Comparison of ENCODE assay signal across 9 cellular contexts in genomic region chr2:10278029-10278762, GRCh38. TPM values are rescaled to one million over a fixed set of nuclear protein-coding genes. Genes with fewer than 3 reads are reported as not detected.
A peak's percentile ranks its signal among the peaks of the same experiment; 100 is the strongest.
DNase-seq lines count a peak whose midpoint lies in the region; ATAC-seq and TF ChIP-seq lines count a peak whose summit lies in the region.
"Had no signal": no experiment of that assay in that cellular context is flagged by ENCODE, and none has a peak within 500 bp of the region (broad histone marks: within the 10 kb centered on the region; RNA-seq: fewer than 3 reads in every experiment).

No MANE protein-coding gene starts in this region.

- ATAC-seq in right lobe of liver (peak; percentile 60 to 79 (median 72)), HG02973 (IDR thresholded peaks at IDR 0.05; ENCODE audit: unreplicated experiment) (no peak)

- H2AFZ ChIP-seq in SK-N-SH (ENCODE audit: low read depth), result no peak overlapping the region

- no peaks in the 10 kb centered on the region for H3K9me3 ChIP-seq in adrenal gland (replicated peaks in 1 of 3)
- no peaks in the 10 kb centered on the region for H3K9me3 ChIP-seq in right lobe of liver
- no peaks in the 10 kb centered on the region for H3K9me3 ChIP-seq in thyroid gland
- no peaks in the 10 kb centered on the region for H3K9me3 ChIP-seq in SK-N-SH

- no peak overlapping the region for H3K9ac ChIP-seq in SK-N-SH

- H3K9me2 ChIP-seq in SK-N-SH, result no peaks in the 10 kb centered on the region

- TF ChIP-seq RAD21 in SK-N-SH (IDR thresholded peaks at IDR 0.05; ENCODE audit: low read length), result no peak

- no peaks in the 10 kb centered on the region for H3F3A ChIP-seq in SK-N-SH (replicated peaks; ENCODE audit: insufficient read depth)

- no peaks in the 10 kb centered on the region for H3K9me3 Mint-ChIP-seq in activated T-cell treated with anti-CD3 and anti-CD28 coated beads, Interleukin-2, amount 50 U/mL, for 24 hours

- DNase-seq in activated T-cell treated with anti-CD3 and anti-CD28 coated beads, Interleukin-2, amount 50 U/mL, for 24 hours, result no peak
- no peak for DNase-seq in activated T-cell treated with anti-CD3 and anti-CD28 coated beads, Interleukin-2, amount 50 U/mL, for 1 hour
- DNase-seq in adrenal gland, result peak in 6 of 7 donors; percentile 58 to 84 (median 66)
- DNase-seq in right lobe of liver, result peak; percentile 69 to 75 (median 70)
- peak; percentile 81 to 86 for DNase-seq in thyroid gland
- no peak for DNase-seq in SK-N-SH
- no peak for DNase-seq in GOT3 (lab: John Stamatoyannopoulos, UW)
- DNase-seq: CD4-positive, CD25-positive, alpha-beta regulatory T cell had no signal

- peaks cover 20% of the 10 kb centered on the region for H3K4me1 Mint-ChIP-seq in activated T-cell treated with anti-CD3 and anti-CD28 coated beads, Interleukin-2, amount 50 U/mL, for 24 hours (ENCODE audit: low read depth)

- CTCF ChIA-PET in SK-N-SH (lab: Yijun Ruan, JAX), result interaction anchor here (0.7 to 1.3 kb wide), 2 partner anchors 8 to 19 kb away, joined by 3 to 4 read pairs; no protein-coding TSS in a partner anchor

- intact Hi-C loops in adrenal gland (cut with DNase I) (no loop called here), right lobe of liver (cut with DNase I) (loop anchor here in 1 of 2 donors (10.0 kb wide), 1 partner anchor 153 kb away; the partner anchor contains the start of gene RRM2), thyroid gland (cut with DNase I) (no loop called here)

- H3K4me1 ChIP-seq in adrenal gland (replicated peaks in 1 of 2), result peaks cover 8 to 10% of the 10 kb centered on the region in 2 donors
- no peaks in the 10 kb centered on the region for H3K4me1 ChIP-seq in right lobe of liver
- H3K4me1 ChIP-seq in thyroid gland, result peaks cover 7 to 16% of the 10 kb centered on the region in 2 donors
- peaks cover 2 to 8% of the 10 kb centered on the region in 2 experiments; a peak in 2 of 4 replicates for H3K4me1 ChIP-seq in SK-N-SH (ENCODE audit: control insufficient read depth in 1 of 2, insufficient read depth in 2 of 2, low read depth in 1 of 2, low read length in 1 of 2)

- H3K36me3 ChIP-seq in adrenal gland (replicated peaks in 1 of 2) (no peaks in the 10 kb centered on the region), right lobe of liver (no peaks in the 10 kb centered on the region), thyroid gland (no peaks in the 10 kb centered on the region), SK-N-SH (replicated peaks in 1 of 2; ENCODE audit: control insufficient read depth in 1 of 2, insufficient read depth in 2 of 2, low read length in 1 of 2) (no peaks in the 10 kb centered on the region)

- no peak for TF ChIP-seq EP300 in SK-N-SH (IDR thresholded peaks at IDR 0.05; ENCODE audit: borderline replicate concordance in 1 of 2, low read depth in 1 of 2, low read length in 1 of 2)

- peak overlapping the region in 2 of 5 donors; percentile 42 to 74 for H3K27ac ChIP-seq in adrenal gland
- H3K27ac ChIP-seq in right lobe of liver, result peak overlapping the region in 1 of 3 donors; percentile 64
- peak overlapping the region in 1 of 3 donors; percentile 31 for H3K27ac ChIP-seq in thyroid gland
- no peak overlapping the region for H3K27ac ChIP-seq in SK-N-SH (ENCODE audit: low read depth in 2 of 2, low read length in 1 of 2)

- 53 to 72% (median 62%) methylated on average over 19 of the region's 19 CpGs for WGBS in adrenal gland, 4 donors
- 48% methylated on average over 19 of the region's 19 CpGs for WGBS in right lobe of liver (ENCODE audit: insufficient coverage, low coverage, low lambda C conversion rate, missing lambda C conversion rate)
- WGBS in thyroid gland, 2 donors, result 52 to 53% methylated on average over 18 to 19 of the region's 19 CpGs
- WGBS in SK-N-SH (ENCODE audit: low lambda C conversion rate), result 77% methylated on average over 19 of the region's 19 CpGs

- H3K27me3 Mint-ChIP-seq in activated T-cell treated with anti-CD3 and anti-CD28 coated beads, Interleukin-2, amount 50 U/mL, for 24 hours, result no peaks in the 10 kb centered on the region
- H3K27me3 Mint-ChIP-seq: CD4-positive, CD25-positive, alpha-beta regulatory T cell had no signal

- TF ChIP-seq POLR2A in adrenal gland (IDR thresholded peaks at IDR 0.05), result no peak
- no peak for TF ChIP-seq POLR2A in right lobe of liver (IDR thresholded peaks at IDR 0.05)
- no peak for TF ChIP-seq POLR2A in thyroid gland (IDR thresholded peaks at IDR 0.05)

- no peaks in the 10 kb centered on the region for H3K36me3 Mint-ChIP-seq in activated T-cell treated with anti-CD3 and anti-CD28 coated beads, Interleukin-2, amount 50 U/mL, for 24 hours (ENCODE audit: low read depth)
- H3K36me3 Mint-ChIP-seq: CD4-positive, CD25-positive, alpha-beta regulatory T cell had no signal

- H3K4me3 ChIP-seq in adrenal gland, result no peak overlapping the region
- no peak overlapping the region for H3K4me3 ChIP-seq in right lobe of liver
- no peak overlapping the region for H3K4me3 ChIP-seq in thyroid gland (replicated peaks in 1 of 3)
- H3K4me3 ChIP-seq in SK-N-SH (ENCODE audit: low read depth in 2 of 2, low read length in 1 of 2), result no peak overlapping the region

- TF ChIP-seq CTCF in adrenal gland (IDR thresholded peaks at IDR 0.05) (no peak), right lobe of liver (IDR thresholded peaks at IDR 0.05) (no peak), thyroid gland (IDR thresholded peaks at IDR 0.05) (no peak), SK-N-SH (IDR thresholded peaks at IDR 0.05) (no peak)

- no peak overlapping the region for H3K4me2 ChIP-seq in SK-N-SH

- H3K79me2 ChIP-seq in SK-N-SH (ENCODE audit: insufficient read depth), result no peaks in the 10 kb centered on the region

- no peaks in the 10 kb centered on the region for H4K20me1 ChIP-seq in SK-N-SH (ENCODE audit: insufficient read depth)

- H3K4me3 Mint-ChIP-seq in activated T-cell treated with anti-CD3 and anti-CD28 coated beads, Interleukin-2, amount 50 U/mL, for 24 hours, result no peak overlapping the region

- H3K27ac Mint-ChIP-seq in activated T-cell treated with anti-CD3 and anti-CD28 coated beads, Interleukin-2, amount 50 U/mL, for 24 hours, result peak overlapping the region; percentile 45

- POLR2A ChIA-PET in SK-N-SH (lab: Yijun Ruan, JAX), result no interaction called here

- H3K27me3 ChIP-seq in adrenal gland, result no peaks in the 10 kb centered on the region
- no peaks in the 10 kb centered on the region for H3K27me3 ChIP-seq in right lobe of liver
- no peaks in the 10 kb centered on the region for H3K27me3 ChIP-seq in thyroid gland
- H3K27me3 ChIP-seq in SK-N-SH (ENCODE audit: insufficient read depth), result no peaks in the 10 kb centered on the region

TF ChIP-seq in SK-N-SH, 30 proteins besides CTCF, POLR2A, EP300 and RAD21:
- TF ChIP-seq GATA2 (CRISPR knock-in tag; IDR thresholded peaks at IDR 0.05) (no peak), PBX3 (IDR thresholded peaks at IDR 0.05) (no peak), JUND (IDR thresholded peaks at IDR 0.05) (no peak), RCOR1 (IDR thresholded peaks at IDR 0.05; ENCODE audit: low read length) (no peak), MAX (IDR thresholded peaks at IDR 0.05; ENCODE audit: low read depth) (no peak), TAF1 (IDR thresholded peaks at IDR 0.05; ENCODE audit: borderline replicate concordance, low read depth, low read length) (no peak), NFIC (IDR thresholded peaks at IDR 0.05; ENCODE audit: borderline replicate concordance) (no peak), FOXM1 (IDR thresholded peaks at IDR 0.05; ENCODE audit: low read depth) (no peak), YY1 (IDR thresholded peaks at IDR 0.05; ENCODE audit: low read depth) (no peak), RFX5 (IDR thresholded peaks at IDR 0.05; ENCODE audit: low read length) (no peak), USF1 (IDR thresholded peaks at IDR 0.05; ENCODE audit: borderline replicate concordance, low read depth) (no peak), RXRA (IDR thresholded peaks at IDR 0.05; ENCODE audit: borderline replicate concordance, low read depth) (no peak), EZH2phosphoT487 (IDR thresholded peaks at IDR 0.05; ENCODE audit: borderline replicate concordance, low read depth) (no peak), NRF1 (IDR thresholded peaks at IDR 0.05; ENCODE audit: low read depth, low read length) (no peak)

RNA-seq across cellular contexts. Expression of gene HPCAL1, which starts 24.5 kb away (rescaled TPM):
- total RNA-seq in adrenal gland, result 100 to 1,000 TPM in 1 of 8 donors, 10 to 100 TPM in 7; 49.9 to 118 (median 78.3) TPM
- polyA plus RNA-seq in adrenal gland, result 10 to 100 TPM; 43.0 to 58.2 (median 45.9) TPM
- 10 to 100 TPM; 23.1 to 68.8 (median 29.1) TPM for total RNA-seq in right lobe of liver
- total RNA-seq in thyroid gland, result 10 to 100 TPM; 39.9 to 84.2 (median 64.8) TPM
- polyA plus RNA-seq in SK-N-SH (2012; rRNA removed), result 34.6 and 77.0 TPM in 2 replicates
- 42.6 and 64.9 TPM in 2 replicates for polyA plus RNA-seq in SK-N-SH (2012; cell fraction: cytosol; rRNA removed)
- polyA plus RNA-seq in SK-N-SH (2012; cell fraction: nucleus; rRNA removed), result 45.4 and 53.6 TPM in 2 replicates

Comparison
In these comparisons a context has a peak if more than half of its experiments do, and no peak if none do; other contexts are left out.
1. DNase-seq: peak in adrenal gland (6 of 7), right lobe of liver (3 of 3) and thyroid gland (2 of 2); none in activated T-cell treated with anti-CD3 and anti-CD28 coated beads, Interleukin-2, amount 50 U/mL, for 24 hours (single experiment), activated T-cell treated with anti-CD3 and anti-CD28 coated beads, Interleukin-2, amount 50 U/mL, for 1 hour (single experiment), SK-N-SH (single experiment) and GOT3 (single experiment).